Comparison of ENCODE assay signal across 29 cellular contexts in the genomic region with DNA sequence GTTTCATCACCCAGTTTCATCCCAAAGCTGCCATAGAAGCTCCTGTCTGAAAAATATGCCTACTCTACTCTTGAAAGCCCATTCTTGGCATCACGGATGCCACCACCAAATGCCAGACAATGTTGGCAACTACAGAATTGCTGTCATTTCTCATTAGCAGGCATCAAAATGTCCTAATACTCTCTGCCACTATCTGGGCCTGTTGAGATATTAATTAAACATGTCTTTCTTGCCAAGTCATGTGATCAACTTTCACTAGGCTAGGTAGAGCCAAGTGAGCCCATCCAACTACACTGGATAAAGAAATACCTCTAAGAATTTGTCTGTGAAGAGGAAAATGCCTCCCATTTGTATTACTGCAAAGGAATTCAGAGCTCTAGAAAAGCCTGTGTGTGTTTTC.
"Had no signal": no experiment of that assay in that cellular context is flagged by ENCODE, and none has a peak within 500 bp of the region (broad histone marks: within the 10 kb centered on the region; RNA-seq: fewer than 3 reads in every experiment).

No MANE protein-coding gene starts in this region.

- H3K27me3 ChIP-seq: neural progenitor cell, ovary, right lobe of liver, sigmoid colon, stomach, thyroid gland, tibial nerve, upper lobe of left lung, vagina had no signal

- H3K27ac ChIP-seq: neural progenitor cell, ovary, parathyroid adenoma, psoas muscle, right lobe of liver, sigmoid colon, stomach, thoracic aorta, thyroid gland, tibial nerve, upper lobe of left lung, vagina had no signal

- H2AFZ ChIP-seq: neural progenitor cell, parathyroid adenoma had no signal

- H3K4me1 ChIP-seq: neural progenitor cell, parathyroid adenoma, psoas muscle, right lobe of liver, sigmoid colon, stomach, thyroid gland, tibial nerve, upper lobe of left lung, vagina had no signal

- H3K27ac Mint-ChIP-seq: natural killer cell; nephron; neural progenitor cell; progenitor cell of endocrine pancreas; stimulated activated effector memory CD8-positive, alpha-beta T cell treated with anti-CD3 and anti-CD28 coated beads, Interleukin-12 subunit alpha, Interleukin-12 subunit beta, amount 100 ng/mL, for 72 hours; stimulated activated naive B cell treated with anti-CD40 and anti-IgM and Interleukin-4, amounts not matched to agents 10 μg/mL and 1 μg/mL and 100 μg/mL, for 72 hours; stimulated activated naive CD8-positive, alpha-beta T cell treated with anti-CD3 and anti-CD28 coated beads, Interleukin-15, Interleukin-2, amounts not matched to agents 100 ng/mL and 50 ng/mL, for 24 hours had no signal

- H3K79me2 ChIP-seq: parathyroid adenoma had no signal

- DNase-seq: natural killer cell; occipital lobe; ovary; posterior cingulate gyrus; psoas muscle; right cardiac atrium; right lobe of liver; sigmoid colon; small intestine; stimulated activated CD4-positive, alpha-beta T cell treated with anti-CD3 and anti-CD28 coated beads, Interleukin-15, amount 100 ng/mL, for 24 hours; stimulated activated CD4-positive, alpha-beta T cell treated with anti-CD3 and anti-CD28 coated beads, Interleukin-2, amount 100 ng/mL, for 24 hours; stimulated activated CD4-positive, alpha-beta T cell treated with anti-CD3 and anti-CD28 coated beads, Interleukin-2, amount 100 ng/mL, for 48 hours; stimulated activated CD4-positive, alpha-beta T cell treated with anti-CD3 and anti-CD28 coated beads, Interleukin-4, amount 100 ng/mL, for 24 hours; stimulated activated naive B cell treated with anti-CD40 and anti-IgM and Interleukin-4, amounts not matched to agents 10 μg/mL and 1 μg/mL and 100 μg/mL, for 72 hours; stimulated activated naive CD4-positive, alpha-beta T cell treated with Interleukin-2 at 50 U/mL for 16 hours; stomach; thyroid gland; trophoblast cell; upper lobe of left lung had no signal

- H3K27me3 Mint-ChIP-seq: progenitor cell of endocrine pancreas; stimulated activated naive B cell treated with anti-CD40 and anti-IgM and Interleukin-4, amounts not matched to agents 10 μg/mL and 1 μg/mL and 100 μg/mL, for 72 hours; stimulated activated naive CD8-positive, alpha-beta T cell treated with anti-CD3 and anti-CD28 coated beads, Interleukin-15, Interleukin-2, amounts not matched to agents 100 ng/mL and 50 ng/mL, for 24 hours had no signal

- H3K9ac ChIP-seq: neural progenitor cell, parathyroid adenoma had no signal

- H3K9me3 ChIP-seq: ovary, psoas muscle, right lobe of liver, sigmoid colon, stomach, thoracic aorta, thyroid gland, tibial nerve, upper lobe of left lung, vagina had no signal

- FAIRE-seq: small intestine, urothelium cell line had no signal

- H3K36me3 Mint-ChIP-seq: natural killer cell; neural progenitor cell; stimulated activated effector memory CD8-positive, alpha-beta T cell treated with anti-CD3 and anti-CD28 coated beads, Interleukin-12 subunit alpha, Interleukin-12 subunit beta, amount 100 ng/mL, for 72 hours; stimulated activated naive B cell treated with anti-CD40 and anti-IgM and Interleukin-4, amounts not matched to agents 10 μg/mL and 1 μg/mL and 100 μg/mL, for 72 hours had no signal

- H3K4me3 Mint-ChIP-seq: natural killer cell; nephron; neural progenitor cell; stimulated activated effector memory CD8-positive, alpha-beta T cell treated with anti-CD3 and anti-CD28 coated beads, Interleukin-12 subunit alpha, Interleukin-12 subunit beta, amount 100 ng/mL, for 72 hours; stimulated activated naive B cell treated with anti-CD40 and anti-IgM and Interleukin-4, amounts not matched to agents 10 μg/mL and 1 μg/mL and 100 μg/mL, for 72 hours; stimulated activated naive CD8-positive, alpha-beta T cell treated with anti-CD3 and anti-CD28 coated beads, Interleukin-15, Interleukin-2, amounts not matched to agents 100 ng/mL and 50 ng/mL, for 24 hours had no signal

- ATAC-seq: natural killer cell; psoas muscle; right cardiac atrium; right lobe of liver; stimulated activated effector memory CD8-positive, alpha-beta T cell treated with anti-CD3 and anti-CD28 coated beads, Interleukin-12 subunit alpha, Interleukin-12 subunit beta, amount 100 ng/mL, for 72 hours had no signal

- H3K4me2 ChIP-seq: neural progenitor cell had no signal

- H3K4me1 Mint-ChIP-seq: natural killer cell; nephron; neural progenitor cell; stimulated activated effector memory CD8-positive, alpha-beta T cell treated with anti-CD3 and anti-CD28 coated beads, Interleukin-12 subunit alpha, Interleukin-12 subunit beta, amount 100 ng/mL, for 72 hours; stimulated activated naive B cell treated with anti-CD40 and anti-IgM and Interleukin-4, amounts not matched to agents 10 μg/mL and 1 μg/mL and 100 μg/mL, for 72 hours had no signal

- H3K36me3 ChIP-seq: neural progenitor cell, ovary, right lobe of liver, sigmoid colon, stomach, thoracic aorta, thyroid gland, tibial nerve, upper lobe of left lung, vagina had no signal

- H3K4me3 ChIP-seq: neural progenitor cell, ovary, psoas muscle, right lobe of liver, sigmoid colon, stomach, thoracic aorta, thyroid gland, tibial nerve, upper lobe of left lung, vagina had no signal
